ENCODE assay signal across 1 cellular context in genomic region chr22:32579533-32580220, GRCh38.
A peak's percentile ranks its signal among the peaks of the same experiment; 100 is the strongest.
TF ChIP-seq lines count a peak whose summit lies in the region.

No MANE protein-coding gene starts in this region.

TF ChIP-seq in HepG2, 621 proteins besides CTCF, POLR2A, EP300 and RAD21 (continued from another document and continues in another):
- TF ChIP-seq ZNF207 (IDR thresholded peaks at IDR 0.05; ENCODE audit: borderline replicate concordance) (no peak), ARNT (IDR thresholded peaks at IDR 0.05) (no peak), PRDM10 (CRISPR knock-in tag; IDR thresholded peaks at IDR 0.05; ENCODE audit: low read depth) (no peak), SRY (CRISPR knock-in tag; IDR thresholded peaks at IDR 0.05) (no peak), FOSL1 (CRISPR knock-in tag; IDR thresholded peaks at IDR 0.05; ENCODE audit: borderline replicate concordance) (no peak), ZSCAN12 (CRISPR knock-in tag; IDR thresholded peaks at IDR 0.05) (no peak), KLF16 (CRISPR knock-in tag; IDR thresholded peaks at IDR 0.05) (0 out of 4 replicates have a peak, but pooled peaks of 1 of the 2 experiments have one; percentile 30), ZNF33B (CRISPR knock-in tag; IDR thresholded peaks at IDR 0.05) (no peak), ZBTB10 (CRISPR knock-in tag; IDR thresholded peaks at IDR 0.05; ENCODE audit: borderline replicate concordance) (no peak), SAP130 (CRISPR knock-in tag; IDR thresholded peaks at IDR 0.05; ENCODE audit: low read depth) (peak; percentile 62), ZNF772 (CRISPR knock-in tag; IDR thresholded peaks at IDR 0.05) (no peak), ZNF350 (CRISPR knock-in tag; IDR thresholded peaks at IDR 0.05; ENCODE audit: borderline replicate concordance, low read depth) (peak; percentile 51; the same call in 1 of the 2 replicates), RCOR2 (CRISPR knock-in tag; IDR thresholded peaks at IDR 0.05) (no peak; the same call in 1 of the 2 replicates), FOXJ3 (CRISPR knock-in tag; IDR thresholded peaks at IDR 0.05; ENCODE audit: borderline replicate concordance) (no peak), ZNF329 (CRISPR knock-in tag; IDR thresholded peaks at IDR 0.05; ENCODE audit: low read depth) (no peak), FOXO1 (CRISPR knock-in tag; IDR thresholded peaks at IDR 0.05) (peak; percentile 59; the same call in 1 of the 2 replicates), ZNF891 (CRISPR knock-in tag; IDR thresholded peaks at IDR 0.05) (no peak), ZNF710 (CRISPR knock-in tag; IDR thresholded peaks at IDR 0.05; ENCODE audit: borderline replicate concordance) (no peak), ZNF589 (CRISPR knock-in tag; conservative IDR thresholded peaks at IDR 0.05) (no peak), NFIB (CRISPR knock-in tag; IDR thresholded peaks at IDR 0.05; ENCODE audit: borderline replicate concordance) (no peak), CHCHD3 (CRISPR knock-in tag; IDR thresholded peaks at IDR 0.05) (no peak), CENPT (CRISPR knock-in tag; IDR thresholded peaks at IDR 0.05; ENCODE audit: low read depth) (no peak), ZFP1 (CRISPR knock-in tag; IDR thresholded peaks at IDR 0.05) (no peak), THYN1 (CRISPR knock-in tag; IDR thresholded peaks at IDR 0.05; ENCODE audit: borderline replicate concordance, low read depth) (no peak), NFE2 (CRISPR knock-in tag; IDR thresholded peaks at IDR 0.05) (no peak), ZNF609 (CRISPR knock-in tag; IDR thresholded peaks at IDR 0.05; ENCODE audit: borderline replicate concordance) (peak; percentile 69; the same call in 1 of the 2 replicates), GABPA (IDR thresholded peaks at IDR 0.05; ENCODE audit: low read depth, low read length) (no peak), GABPA (CRISPR knock-in tag; IDR thresholded peaks at IDR 0.05; ENCODE audit: low read depth) (no peak), HNRNPLL (IDR thresholded peaks at IDR 0.05; ENCODE audit: low read depth, low read length, poor library complexity, severe bottlenecking) (no peak), RFX5 (IDR thresholded peaks at IDR 0.05; ENCODE audit: low read depth, low read length) (no peak), ZNF335 (CRISPR knock-in tag; IDR thresholded peaks at IDR 0.05) (no peak), TMF1 (CRISPR knock-in tag; IDR thresholded peaks at IDR 0.05; ENCODE audit: low read depth) (no peak), ZNF33A (CRISPR knock-in tag; IDR thresholded peaks at IDR 0.05; ENCODE audit: borderline replicate concordance) (no peak), ZFX (CRISPR knock-in tag; IDR thresholded peaks at IDR 0.05; ENCODE audit: low read depth) (peak; percentile 73), RNF2 (conservative IDR thresholded peaks at IDR 0.05; ENCODE audit: low read depth) (no peak), ATF3 (CRISPR knock-in tag; IDR thresholded peaks at IDR 0.05) (no peak), HNRNPK (IDR thresholded peaks at IDR 0.05; ENCODE audit: low read depth, low read length, poor library complexity, severe bottlenecking) (no peak), THAP11 (CRISPR knock-in tag; IDR thresholded peaks at IDR 0.05) (0 out of 2 replicates have a peak, but pooled peaks have one; percentile 28), CBX5 (CRISPR knock-in tag; IDR thresholded peaks at IDR 0.05; ENCODE audit: borderline replicate concordance) (no peak), USF2 (IDR thresholded peaks at IDR 0.05; ENCODE audit: low read depth, low read length) (no peak), USF2 (CRISPR knock-in tag; IDR thresholded peaks at IDR 0.05; ENCODE audit: borderline replicate concordance) (no peak), IRF2 (CRISPR knock-in tag; IDR thresholded peaks at IDR 0.05) (peak; percentile 38; the same call in 1 of the 2 replicates), PITX1 (CRISPR knock-in tag; IDR thresholded peaks at IDR 0.05) (no peak), KMT2A (CRISPR knock-in tag; IDR thresholded peaks at IDR 0.05) (no peak), SP1 (IDR thresholded peaks at IDR 0.05) (no peak), SP1 (CRISPR knock-in tag; IDR thresholded peaks at IDR 0.05) (no peak), CSRNP1 (CRISPR knock-in tag; IDR thresholded peaks at IDR 0.05) (no peak)
